ENCODE assay signal across 23 cellular contexts in the genomic region with DNA sequence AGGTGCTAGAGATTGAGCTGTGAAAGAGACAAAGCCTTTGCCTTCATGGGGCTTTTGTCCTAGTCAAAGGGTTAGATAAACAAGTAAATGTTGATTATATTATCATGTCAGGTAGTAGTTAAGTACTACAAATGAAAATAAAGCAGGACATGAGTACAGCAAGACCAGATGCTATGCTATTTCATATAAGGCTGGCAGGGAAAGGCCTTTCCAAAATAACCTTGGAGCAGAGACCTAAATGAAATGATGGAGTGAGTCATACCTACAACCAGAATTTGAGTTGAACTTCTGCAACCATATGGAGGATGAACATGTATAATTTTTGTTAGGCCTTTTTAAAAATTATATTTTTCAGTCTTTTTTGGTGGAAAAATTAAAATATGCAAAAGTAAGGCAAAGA.
"Had no signal": no experiment of that assay in that cellular context is flagged by ENCODE, and none has a peak within 500 bp of the region (broad histone marks: within the 10 kb centered on the region; RNA-seq: fewer than 3 reads in every experiment).

No MANE protein-coding gene starts in this region.

- ATAC-seq: foreskin keratinocyte, gastroesophageal sphincter, heart right ventricle, left cardiac atrium, left lung, left ventricle myocardium superior, lower lobe of right lung, mucosa of descending colon had no signal

- H3K27ac Mint-ChIP-seq: mesothelial cell of epicardium, naive B cell had no signal

- H3K4me3 Mint-ChIP-seq: mesothelial cell of epicardium, naive B cell had no signal

- H3K9me3 ChIP-seq: esophagus muscularis mucosa, gastroesophageal sphincter, heart right ventricle, left lung, lower lobe of right lung, mucosa of descending colon had no signal

- H3K4me1 ChIP-seq: esophagus muscularis mucosa, foreskin keratinocyte, gastroesophageal sphincter, heart right ventricle, left lung, lower lobe of right lung had no signal

- DNase-seq: dermis blood vessel endothelial cell; dorsolateral prefrontal cortex; effector CD4-positive, alpha-beta T cell; effector memory CD4-positive, alpha-beta T cell; foreskin keratinocyte; head of caudate nucleus; heart right ventricle; left cardiac atrium; left lung; left ventricle myocardium superior; lower lobe of right lung; mesenchymal stem cell; mucosa of descending colon; naive B cell had no signal

- FAIRE-seq: colon, endothelial cell of umbilical vein, frontal cortex, islet of Langerhans, keratinocyte had no signal

- H3K27ac ChIP-seq: coronary artery, esophagus muscularis mucosa, foreskin keratinocyte, gastroesophageal sphincter, heart right ventricle, left lung, lower lobe of right lung had no signal

- H3K4me3 ChIP-seq: coronary artery, dorsolateral prefrontal cortex, esophagus muscularis mucosa, gastroesophageal sphincter, heart right ventricle, left lung, lower lobe of right lung, mucosa of descending colon had no signal

- H3K27me3 ChIP-seq: dorsolateral prefrontal cortex, esophagus muscularis mucosa, foreskin keratinocyte, gastroesophageal sphincter, heart right ventricle, left lung had no signal

- H3K4me1 Mint-ChIP-seq: mesothelial cell of epicardium, naive B cell had no signal

- H3K27me3 Mint-ChIP-seq: naive B cell had no signal

- H3K9me3 Mint-ChIP-seq: mesothelial cell of epicardium, naive B cell had no signal
